ENCODE assay signal across 16 cellular contexts in the genomic region with DNA sequence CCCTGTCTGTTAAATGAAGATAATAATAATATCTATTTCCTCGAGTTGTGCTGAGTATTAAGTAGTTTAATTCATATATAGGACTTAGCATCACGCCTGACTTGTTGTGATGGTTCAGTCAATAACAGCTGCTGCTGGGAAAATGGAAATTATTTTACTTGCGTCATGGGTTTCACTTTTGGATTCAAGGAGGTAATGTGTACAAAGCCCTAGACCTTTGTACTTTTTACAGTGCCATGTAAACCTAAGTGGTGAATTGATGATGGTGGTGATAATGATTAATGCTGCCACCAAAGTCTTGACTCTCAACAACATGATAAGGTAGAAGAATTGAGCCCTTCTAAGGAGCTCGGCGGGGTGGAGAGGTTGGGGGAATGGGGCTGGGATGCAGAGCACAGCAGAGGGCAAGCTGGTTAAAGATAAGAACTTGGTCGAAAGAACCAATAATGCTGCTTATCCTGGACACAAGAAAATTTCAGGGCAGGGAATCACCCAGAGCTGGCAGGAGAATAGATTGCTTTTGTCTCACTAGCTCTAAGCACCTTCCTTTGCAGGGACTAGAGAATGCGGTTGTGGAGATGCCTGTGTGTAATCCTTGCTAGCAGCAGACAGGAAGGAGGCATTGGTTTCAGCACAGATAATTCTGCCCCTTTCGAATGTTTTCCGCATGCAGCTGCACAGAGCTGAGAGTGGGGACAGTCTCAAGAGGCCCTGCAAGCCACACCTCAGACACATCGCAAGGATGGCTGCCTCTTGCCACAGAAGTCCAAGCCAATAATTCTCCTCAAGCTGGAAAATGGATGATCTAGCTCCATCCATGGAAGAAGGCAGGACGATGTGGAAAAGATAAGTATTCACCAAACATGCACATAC.
"Had no signal": no experiment of that assay in that cellular context is flagged by ENCODE, and none has a peak within 500 bp of the region (broad histone marks: within the 10 kb centered on the region; RNA-seq: fewer than 3 reads in every experiment).

No MANE protein-coding gene starts in this region.

- DNase-seq: activated naive CD8-positive, alpha-beta T cell treated with anti-CD3 and anti-CD28 coated beads, Interleukin-2, amount 10 ng/mL, durations not matched to agents 7 days and 5 days; anterior cingulate cortex; effector memory CD8-positive, alpha-beta T cell; foreskin melanocyte; mammary epithelial cell; occipital lobe; spleen; stimulated activated naive CD8-positive, alpha-beta T cell treated with anti-CD3 and anti-CD28 coated beads, Interleukin-15, amount 100 ng/mL, for 72 hours; T-cell; T-helper 9 cell; upper lobe of right lung had no signal

- H3K27ac ChIP-seq: epithelial cell of prostate, prostate gland, spleen, upper lobe of right lung had no signal

- H3K27me3 Mint-ChIP-seq: activated naive CD8-positive, alpha-beta T cell treated with anti-CD3 and anti-CD28 coated beads, Interleukin-2, amount 10 ng/mL, durations not matched to agents 7 days and 5 days; effector memory CD8-positive, alpha-beta T cell; natural killer cell treated with Interleukin-12 subunit alpha and Interleukin-12 subunit beta and Interleukin-15 and Interleukin-18, amount 100 ng/mL, for 72 hours; stimulated activated naive CD8-positive, alpha-beta T cell treated with anti-CD3 and anti-CD28 coated beads, Interleukin-15, amount 100 ng/mL, for 72 hours had no signal

- H3K4me1 Mint-ChIP-seq: activated naive CD8-positive, alpha-beta T cell treated with anti-CD3 and anti-CD28 coated beads, Interleukin-2, amount 10 ng/mL, durations not matched to agents 7 days and 5 days; stimulated activated naive CD8-positive, alpha-beta T cell treated with anti-CD3 and anti-CD28 coated beads, Interleukin-15, amount 100 ng/mL, for 72 hours; T-cell had no signal

- H3K27me3 ChIP-seq: spleen, upper lobe of right lung had no signal

- H3K4me1 ChIP-seq: prostate gland, spleen, upper lobe of right lung had no signal

- H3K27ac Mint-ChIP-seq: activated naive CD8-positive, alpha-beta T cell treated with anti-CD3 and anti-CD28 coated beads, Interleukin-2, amount 10 ng/mL, durations not matched to agents 7 days and 5 days; activated T-helper 1 cell treated with anti-CD3 and anti-CD28 coated beads, Interleukin-12 subunit alpha, Interleukin-12 subunit beta, Interleukin-2, Interleukin-4 antibody, amounts not matched to agents 30 ng/mL and 10 ng/mL and 1 ng/mL, durations not matched to agents 14 hours and 24 hours and 36 hours; effector memory CD8-positive, alpha-beta T cell; natural killer cell treated with Interleukin-12 subunit alpha and Interleukin-12 subunit beta and Interleukin-15 and Interleukin-18, amount 100 ng/mL, for 72 hours; stimulated activated naive CD8-positive, alpha-beta T cell treated with anti-CD3 and anti-CD28 coated beads, Interleukin-15, amount 100 ng/mL, for 72 hours; T-cell had no signal

- ATAC-seq: effector memory CD8-positive, alpha-beta T cell; natural killer cell treated with Interleukin-12 subunit alpha and Interleukin-12 subunit beta and Interleukin-15 and Interleukin-18, amount 100 ng/mL, for 72 hours; sciatic nerve; stimulated activated naive CD8-positive, alpha-beta T cell treated with anti-CD3 and anti-CD28 coated beads, Interleukin-15, amount 100 ng/mL, for 72 hours; T-cell; upper lobe of right lung had no signal

- H3K4me3 Mint-ChIP-seq: activated naive CD8-positive, alpha-beta T cell treated with anti-CD3 and anti-CD28 coated beads, Interleukin-2, amount 10 ng/mL, durations not matched to agents 7 days and 5 days; activated T-helper 1 cell treated with anti-CD3 and anti-CD28 coated beads, Interleukin-12 subunit alpha, Interleukin-12 subunit beta, Interleukin-2, Interleukin-4 antibody, amounts not matched to agents 30 ng/mL and 10 ng/mL and 1 ng/mL, durations not matched to agents 14 hours and 24 hours and 36 hours; effector memory CD8-positive, alpha-beta T cell; natural killer cell treated with Interleukin-12 subunit alpha and Interleukin-12 subunit beta and Interleukin-15 and Interleukin-18, amount 100 ng/mL, for 72 hours; stimulated activated naive CD8-positive, alpha-beta T cell treated with anti-CD3 and anti-CD28 coated beads, Interleukin-15, amount 100 ng/mL, for 72 hours; T-cell had no signal

- H3K4me3 ChIP-seq: prostate gland, spleen, upper lobe of right lung had no signal

- H3K9me3 Mint-ChIP-seq: activated naive CD8-positive, alpha-beta T cell treated with anti-CD3 and anti-CD28 coated beads, Interleukin-2, amount 10 ng/mL, durations not matched to agents 7 days and 5 days; activated T-helper 1 cell treated with anti-CD3 and anti-CD28 coated beads, Interleukin-12 subunit alpha, Interleukin-12 subunit beta, Interleukin-2, Interleukin-4 antibody, amounts not matched to agents 30 ng/mL and 10 ng/mL and 1 ng/mL, durations not matched to agents 14 hours and 24 hours and 36 hours had no signal

- H3K36me3 Mint-ChIP-seq: activated naive CD8-positive, alpha-beta T cell treated with anti-CD3 and anti-CD28 coated beads, Interleukin-2, amount 10 ng/mL, durations not matched to agents 7 days and 5 days; natural killer cell treated with Interleukin-12 subunit alpha and Interleukin-12 subunit beta and Interleukin-15 and Interleukin-18, amount 100 ng/mL, for 72 hours; T-cell had no signal

- H3K36me3 ChIP-seq: prostate gland, spleen, upper lobe of right lung had no signal

- H3K9me3 ChIP-seq: prostate gland, upper lobe of right lung had no signal
